ENCODE assay signal across 1 cellular context in the genomic region with DNA sequence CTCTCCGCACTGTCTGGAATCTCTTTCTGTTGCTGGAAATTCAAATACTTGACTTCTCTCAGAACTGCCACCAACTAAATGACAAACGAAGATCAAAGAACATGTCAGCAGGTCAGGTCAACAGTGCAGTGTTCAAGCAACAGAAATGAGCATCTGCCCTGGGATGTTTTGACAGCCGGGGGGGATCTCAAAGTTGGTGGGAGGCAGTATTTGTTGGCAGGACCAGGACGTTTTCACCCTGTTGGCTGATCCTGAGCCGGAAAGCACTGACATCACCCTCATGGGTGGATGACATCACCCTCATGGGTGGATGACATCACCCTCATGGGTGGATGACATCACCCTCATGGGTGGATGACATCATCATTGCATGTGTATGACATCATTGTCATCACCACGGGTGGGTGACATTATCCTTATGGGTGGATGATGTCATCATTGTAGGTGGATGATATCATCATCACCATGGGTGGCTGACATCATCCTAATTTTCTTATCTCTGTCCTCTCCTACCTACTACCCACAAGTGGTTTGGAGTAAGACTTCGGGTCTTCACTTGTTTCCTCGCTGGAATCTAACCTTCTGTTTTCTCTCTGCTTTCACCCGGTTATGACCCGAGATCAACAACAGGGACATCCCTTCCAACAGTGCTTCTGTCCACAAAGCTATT.
A peak's percentile ranks its signal among the peaks of the same experiment; 100 is the strongest.
TF ChIP-seq lines count a peak whose summit lies in the region.

No MANE protein-coding gene starts in this region.

TF ChIP-seq in HEK293, 187 proteins besides CTCF, POLR2A, EP300 and RAD21 (continued from another document):
- TF ChIP-seq ZBTB10 (tag by site-specific recombination; IDR thresholded peaks at IDR 0.05), result peak; percentile 90
- TF ChIP-seq ZNF747 (tag by site-specific recombination; IDR thresholded peaks at IDR 0.05), result peak; percentile 98
- peak; percentile 100 for TF ChIP-seq ZNF785 (tag by site-specific recombination; IDR thresholded peaks at IDR 0.05)
- TF ChIP-seq ZNF488 (tag by site-specific recombination; IDR thresholded peaks at IDR 0.05), result peak; percentile 97
- TF ChIP-seq ZNF354C (tag by site-specific recombination; IDR thresholded peaks at IDR 0.05; ENCODE audit: borderline replicate concordance, low read depth), result peak; percentile 99
- TF ChIP-seq ZNF76 (tag by site-specific recombination; IDR thresholded peaks at IDR 0.05; ENCODE audit: borderline replicate concordance, low read depth), result peak; percentile 93
- peak; percentile 88 for TF ChIP-seq KLF9 (tag by site-specific recombination; IDR thresholded peaks at IDR 0.05; ENCODE audit: low read depth)
- peak; percentile 66; the same call in 1 of the 2 replicates for TF ChIP-seq ZNF157 (tag by site-specific recombination; IDR thresholded peaks at IDR 0.05)
- TF ChIP-seq ZNF114 (tag by site-specific recombination; IDR thresholded peaks at IDR 0.05), result peak; percentile 94
- peak; percentile 78 for TF ChIP-seq ZNF133 (tag by site-specific recombination; IDR thresholded peaks at IDR 0.05)
- peak; percentile 94 for TF ChIP-seq ZNF2 (tag by site-specific recombination; IDR thresholded peaks at IDR 0.05)
